In the genomic region with DNA sequence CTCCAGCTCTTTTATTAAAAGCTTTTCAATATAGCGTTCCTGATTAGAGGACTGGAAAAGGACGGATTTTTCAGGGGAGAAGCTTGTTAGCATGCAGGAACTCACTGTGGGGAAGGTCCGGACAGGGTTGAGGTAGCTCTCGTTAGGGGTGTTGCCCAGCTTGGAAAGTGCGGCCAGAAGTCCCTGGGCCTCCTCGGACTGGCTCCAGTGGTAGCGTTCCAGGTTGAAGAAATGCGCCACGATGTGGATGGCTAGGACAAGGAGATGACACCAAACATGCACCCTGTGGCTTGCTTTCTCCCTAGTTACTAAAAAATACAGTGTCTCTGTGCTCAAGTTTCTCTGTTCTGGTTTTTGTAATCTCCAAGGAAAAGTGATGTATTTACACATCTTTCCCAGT, we compare ENCODE assay signal across 3 cellular contexts.
TF ChIP-seq lines count a peak whose summit lies in the region.

No MANE protein-coding gene starts in this region.

TF ChIP-seq in IMR-90, 13 proteins besides CTCF, POLR2A, EP300 and RAD21:
- TF ChIP-seq RCOR1 (IDR thresholded peaks at IDR 0.05; ENCODE audit: insufficient replicate concordance, low read length): no peak
- TF ChIP-seq MAFK (IDR thresholded peaks at IDR 0.05; ENCODE audit: low read depth, low read length): no peak
- no peak for TF ChIP-seq RFX5 (IDR thresholded peaks at IDR 0.05; ENCODE audit: low read depth, low read length)
- TF ChIP-seq MXI1 (IDR thresholded peaks at IDR 0.05; ENCODE audit: borderline replicate concordance, low read depth, low read length): no peak
- TF ChIP-seq NFE2L2 (IDR thresholded peaks at IDR 0.05; ENCODE audit: low read depth, low read length): no peak
- no peak for TF ChIP-seq CEBPB (IDR thresholded peaks at IDR 0.05; ENCODE audit: low read depth, low read length)
- no peak for TF ChIP-seq SMC3 (IDR thresholded peaks at IDR 0.05; ENCODE audit: low read depth, low read length)
- TF ChIP-seq BHLHE40 (IDR thresholded peaks at IDR 0.05; ENCODE audit: low read depth, low read length): no peak
- TF ChIP-seq, protein P1, sequence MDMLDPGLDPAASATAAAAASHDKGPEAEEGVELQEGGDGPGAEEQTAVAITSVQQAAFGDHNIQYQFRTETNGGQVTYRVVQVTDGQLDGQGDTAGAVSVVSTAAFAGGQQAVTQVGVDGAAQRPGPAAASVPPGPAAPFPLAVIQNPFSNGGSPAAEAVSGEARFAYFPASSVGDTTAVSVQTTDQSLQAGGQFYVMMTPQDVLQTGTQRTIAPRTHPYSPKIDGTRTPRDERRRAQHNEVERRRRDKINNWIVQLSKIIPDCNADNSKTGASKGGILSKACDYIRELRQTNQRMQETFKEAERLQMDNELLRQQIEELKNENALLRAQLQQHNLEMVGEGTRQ (IDR thresholded peaks at IDR 0.05; ENCODE audit: low read depth, low read length): no peak

TF ChIP-seq in SK-N-SH, 30 proteins besides CTCF, POLR2A, EP300 and RAD21:
- TF ChIP-seq FOXJ3 (CRISPR knock-in tag; IDR thresholded peaks at IDR 0.05) (no peak), PBX3 (IDR thresholded peaks at IDR 0.05) (no peak), TCF12 (IDR thresholded peaks at IDR 0.05) (no peak), TAF1 (IDR thresholded peaks at IDR 0.05; ENCODE audit: borderline replicate concordance, low read depth, low read length) (no peak), ZBTB33 (IDR thresholded peaks at IDR 0.05; ENCODE audit: borderline replicate concordance, low read depth) (no peak), SIN3A (IDR thresholded peaks at IDR 0.05; ENCODE audit: borderline replicate concordance, low read depth, low read length) (no peak), MEF2A (IDR thresholded peaks at IDR 0.05; ENCODE audit: borderline replicate concordance, low read depth) (no peak), FOSL2 (IDR thresholded peaks at IDR 0.05; ENCODE audit: borderline replicate concordance, low read depth) (no peak), NRF1 (IDR thresholded peaks at IDR 0.05; ENCODE audit: low read depth, low read length) (no peak), POLR2AphosphoS5 (IDR thresholded peaks at IDR 0.05; ENCODE audit: low read depth, low read length) (no peak), TEAD4 (IDR thresholded peaks at IDR 0.05; ENCODE audit: borderline replicate concordance, insufficient read depth) (no peak), RCOR1 (IDR thresholded peaks at IDR 0.05; ENCODE audit: low read length) (no peak)
- TF ChIP-seq, protein P2, sequence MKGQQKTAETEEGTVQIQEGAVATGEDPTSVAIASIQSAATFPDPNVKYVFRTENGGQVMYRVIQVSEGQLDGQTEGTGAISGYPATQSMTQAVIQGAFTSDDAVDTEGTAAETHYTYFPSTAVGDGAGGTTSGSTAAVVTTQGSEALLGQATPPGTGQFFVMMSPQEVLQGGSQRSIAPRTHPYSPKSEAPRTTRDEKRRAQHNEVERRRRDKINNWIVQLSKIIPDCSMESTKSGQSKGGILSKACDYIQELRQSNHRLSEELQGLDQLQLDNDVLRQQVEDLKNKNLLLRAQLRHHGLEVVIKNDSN (IDR thresholded peaks at IDR 0.05; ENCODE audit: borderline replicate concordance, low read depth): no peak

TF ChIP-seq in H1, 55 proteins besides CTCF, POLR2A, EP300 and RAD21:
- TF ChIP-seq SIRT6 (IDR thresholded peaks at IDR 0.05; ENCODE audit: low read length) (no peak), RNF2 (IDR thresholded peaks at IDR 0.05; ENCODE audit: borderline replicate concordance, low read depth, low read length, missing control alignments, poor library complexity, severe bottlenecking) (no peak)
